Comparison of ENCODE assay signal across 23 cellular contexts in genomic region chr12:51517800-51518199, GRCh38.
DNase-seq lines count a peak whose midpoint lies in the region; TF ChIP-seq lines count a peak whose summit lies in the region.
"Had no signal": no experiment of that assay in that cellular context is flagged by ENCODE, and none has a peak within 500 bp of the region (broad histone marks: within the 10 kb centered on the region; RNA-seq: fewer than 3 reads in every experiment).

No MANE protein-coding gene starts in this region.

- H4K20me1 ChIP-seq in OCI-LY7 (ENCODE audit: insufficient read depth, low read length): no peaks in the 10 kb centered on the region
- H4K20me1 ChIP-seq in smooth muscle cell (ENCODE audit: low read depth): no peaks in the 10 kb centered on the region

- DNase-seq in cardiac muscle cell (ENCODE audit: low read depth in 1 of 2, low spot score in 1 of 2) (peak in 1 of 2 donors; percentile 4), cardiac septum (ENCODE audit: low spot score) (no peak), OCI-LY7 (ENCODE audit: low spot score) (peak; percentile 8), dorsolateral prefrontal cortex (no peak), smooth muscle cell (lab: John Stamatoyannopoulos, UW; ENCODE audit: unreplicated experiment) (no peak), cerebellum (ENCODE audit: low spot score) (no peak), NOMO-1 (lab: John Stamatoyannopoulos, UW; ENCODE audit: unreplicated experiment in 2 of 2) (no peak), stomach (no peak)
- DNase-seq: activated CD4-positive, alpha-beta T cell treated with anti-CD3 and anti-CD28 coated beads for 36 hours; activated T-cell treated with anti-CD3 and anti-CD28 coated beads, Interleukin-2, amount 50 U/mL, for 24 hours; HCEC 1CT; MG63; NCI-H1417 treated with DMSO at 0.1 percent for 48 hours; NCI-H510A; NK-92 treated with Interleukin-12 subunit alpha and Interleukin-12 subunit beta, amount 100 ng/mL, for 24 hours; stimulated activated CD8-positive, alpha-beta memory T cell treated with anti-CD3 and anti-CD28 coated beads, Interleukin-4, amount 100 ng/mL, for 48 hours; T-helper 2 cell; upper lobe of left lung had no signal

- H3K4me3 ChIP-seq in cardiac muscle cell (no peak overlapping the region), OCI-LY7 (ENCODE audit: low read depth, low read length, poor library complexity, severe bottlenecking) (no peak overlapping the region), dorsolateral prefrontal cortex (no peak overlapping the region), smooth muscle cell (no peak overlapping the region), stomach (no peak overlapping the region)
- H3K4me3 ChIP-seq: GM12878, MG63, SK-N-MC, upper lobe of left lung had no signal

- no peak for TF ChIP-seq EP300 in stomach (IDR thresholded peaks at IDR 0.05)

- no peaks in the 10 kb centered on the region for H3K27me3 ChIP-seq in cardiac muscle cell
- no peaks in the 10 kb centered on the region for H3K27me3 ChIP-seq in dorsolateral prefrontal cortex
- H3K27me3 ChIP-seq in smooth muscle cell (ENCODE audit: low read depth): no peaks in the 10 kb centered on the region
- no peaks in the 10 kb centered on the region for H3K27me3 ChIP-seq in stomach
- H3K27me3 ChIP-seq: MG63, neutrophil, upper lobe of left lung had no signal

- H3K36me3 ChIP-seq in cardiac muscle cell: no peaks in the 10 kb centered on the region
- H3K36me3 ChIP-seq in OCI-LY7 (ENCODE audit: insufficient read depth, low read length): no peaks in the 10 kb centered on the region
- H3K36me3 ChIP-seq in smooth muscle cell (ENCODE audit: low read depth): no peaks in the 10 kb centered on the region
- no peaks in the 10 kb centered on the region for H3K36me3 ChIP-seq in stomach
- H3K36me3 ChIP-seq: MG63, neutrophil, upper lobe of left lung had no signal

- TF ChIP-seq CTCF in cardiac muscle cell (IDR thresholded peaks at IDR 0.05; ENCODE audit: low read depth, low read length): no peak
- TF ChIP-seq CTCF in OCI-LY7 (conservative IDR thresholded peaks at IDR 0.05; ENCODE audit: low read length): peak; percentile 40; the same call in 1 of the 2 replicates
- no peak for TF ChIP-seq CTCF in dorsolateral prefrontal cortex (IDR thresholded peaks at IDR 0.05 in 54 of 56, conservative IDR thresholded peaks at IDR 0.05 in 2 of 56; ENCODE audit: low read depth in 1 of 56, partially characterized antibody in 56 of 56)
- no peak for TF ChIP-seq CTCF in smooth muscle cell (IDR thresholded peaks at IDR 0.05; ENCODE audit: borderline replicate concordance, insufficient read depth, poor library complexity, severe bottlenecking)
- no peak for TF ChIP-seq CTCF in stomach (IDR thresholded peaks at IDR 0.05)

- H3K9ac ChIP-seq in smooth muscle cell (ENCODE audit: low read depth): no peak overlapping the region

- H3K4me1 ChIP-seq in cardiac muscle cell (ENCODE audit: low read depth) (peaks cover 5% of the 10 kb centered on the region), OCI-LY7 (ENCODE audit: insufficient read depth, low read length, poor library complexity, severe bottlenecking) (no peaks in the 10 kb centered on the region), smooth muscle cell (ENCODE audit: low read depth) (no peaks in the 10 kb centered on the region), stomach (no peaks in the 10 kb centered on the region)
- H3K4me1 ChIP-seq: upper lobe of left lung had no signal

- H3F3A ChIP-seq in smooth muscle cell (ENCODE audit: low read depth): peaks cover 6% of the 10 kb centered on the region

- no TSS peak for BruUV-seq in OCI-LY7 (replicated peaks; lab: Mats Ljungman, UMichigan)

- POLR2A ChIA-PET in OCI-LY7 (lab: Charles Lee): no interaction called here

- 77% methylated on average over 6 of the region's 6 CpGs for WGBS in smooth muscle cell (ENCODE audit: low lambda C conversion rate)
- 75 to 87% (median 83%) methylated on average over 6 of the region's 6 CpGs for WGBS in stomach, 5 donors

- H3K9me2 ChIP-seq in OCI-LY7 (ENCODE audit: insufficient read depth, low read length): no peaks in the 10 kb centered on the region

- TF ChIP-seq POLR2A in stomach (IDR thresholded peaks at IDR 0.05): no peak

- H3K9me3 ChIP-seq in cardiac muscle cell (ENCODE audit: low read depth): no peaks in the 10 kb centered on the region
- H3K9me3 ChIP-seq in OCI-LY7 (ENCODE audit: low read length): no peaks in the 10 kb centered on the region
- H3K9me3 ChIP-seq in smooth muscle cell (replicated peaks; ENCODE audit: low read depth): no peaks in the 10 kb centered on the region
- no peaks in the 10 kb centered on the region for H3K9me3 ChIP-seq in stomach
- H3K9me3 ChIP-seq: MG63, neutrophil, upper lobe of left lung had no signal

- intact Hi-C loops in cardiac septum (cut with DNase I) (no loop called here), OCI-LY7 (cut with micrococcal nuclease; ENCODE audit: unreplicated experiment) (no loop called here), dorsolateral prefrontal cortex (cut with DNase I) (no loop called here), stomach (cut with DNase I; ENCODE audit: low total_unique reads) (no loop called here)

- CTCF ChIA-PET in OCI-LY7 (lab: Charles Lee; ENCODE audit: unreplicated experiment): no interaction called here

- H3K4me2 ChIP-seq in OCI-LY7 (ENCODE audit: low read length) (no peak overlapping the region), smooth muscle cell (no peak overlapping the region)

- H3K27ac ChIP-seq in cardiac muscle cell: peak overlapping the region; percentile 34
- H3K27ac ChIP-seq in OCI-LY7 (ENCODE audit: low read depth, low read length, poor library complexity, severe bottlenecking): no peak overlapping the region
- H3K27ac ChIP-seq in dorsolateral prefrontal cortex: peak overlapping the region in 31 of 59 donors; percentile 4 to 78 (median 46)
- H3K27ac ChIP-seq in smooth muscle cell (ENCODE audit: low read depth): peak overlapping the region; percentile 76
- H3K27ac ChIP-seq in stomach: no peak overlapping the region
- H3K27ac ChIP-seq: 22Rv1, neutrophil, RWPE1, SK-N-MC, upper lobe of left lung had no signal

- no peaks in the 10 kb centered on the region for H3K79me2 ChIP-seq in OCI-LY7 (ENCODE audit: insufficient read depth, low read depth, low read length)
- H3K79me2 ChIP-seq in smooth muscle cell (ENCODE audit: low read depth): no peaks in the 10 kb centered on the region

- H2AFZ ChIP-seq in OCI-LY7 (ENCODE audit: low read length) (no peak overlapping the region), smooth muscle cell (ENCODE audit: low read depth) (no peak overlapping the region)

Comparison
In these comparisons a context has a peak if more than half of its experiments do, and no peak if none do; other contexts are left out.
1. H3K27ac ChIP-seq: peak in cardiac muscle cell (single experiment), dorsolateral prefrontal cortex (31 of 59) and smooth muscle cell (single experiment); none in OCI-LY7 (single experiment) and stomach (0 of 5).